Comparison of ENCODE assay signal across 1 cellular context in the genomic region with DNA sequence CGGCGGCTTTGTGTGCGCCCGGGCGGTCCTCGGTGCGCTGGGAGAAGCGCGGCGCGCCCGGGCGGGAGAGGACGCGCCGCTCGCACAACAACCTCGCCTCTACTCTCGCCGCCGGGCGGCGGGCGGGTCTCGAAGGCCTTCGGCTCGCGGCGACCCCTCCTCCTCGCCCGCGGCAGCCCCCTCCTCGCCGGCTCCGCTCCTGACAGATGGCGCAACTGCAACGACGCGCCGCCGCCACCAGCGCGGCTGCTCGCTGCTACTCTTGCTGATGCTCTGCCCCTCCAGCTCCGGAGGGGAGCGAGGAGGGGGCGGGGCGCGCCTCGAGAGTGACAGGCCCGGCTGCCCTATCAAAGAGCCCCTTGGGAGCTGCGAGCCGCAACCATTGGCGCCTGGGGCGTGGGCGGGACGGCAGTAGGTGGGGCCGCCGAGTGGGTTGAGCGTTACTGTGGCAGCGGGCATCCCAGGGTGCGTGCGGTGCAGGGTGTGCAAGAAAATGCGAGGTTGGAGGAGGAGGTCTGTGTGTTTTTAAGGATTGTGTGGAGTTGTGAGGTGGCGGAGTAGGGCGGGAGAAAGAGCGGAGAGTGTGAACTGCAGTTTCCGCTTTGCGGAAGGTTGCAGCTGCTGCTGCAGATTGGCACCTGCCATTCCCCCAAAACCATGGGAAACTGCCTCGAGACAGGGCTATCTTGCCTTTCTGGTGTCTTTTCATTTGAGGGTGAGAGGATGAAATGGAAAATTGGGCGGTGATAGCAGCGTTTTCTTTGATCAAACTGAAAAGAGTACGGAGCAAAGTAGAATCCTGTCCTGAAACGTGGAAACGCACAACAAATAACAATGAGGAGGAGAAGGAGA.
TF ChIP-seq lines count a peak whose summit lies in the region.

A gene (minus strand): TSS at position 275 of the 852 bp plus-strand sequence. CDS start 153,401 bp downstream, outside the sequence.

TF ChIP-seq in HepG2, 621 proteins besides CTCF, POLR2A, EP300 and RAD21 (continued from another document and continues in another):
- TF ChIP-seq, protein P1, sequence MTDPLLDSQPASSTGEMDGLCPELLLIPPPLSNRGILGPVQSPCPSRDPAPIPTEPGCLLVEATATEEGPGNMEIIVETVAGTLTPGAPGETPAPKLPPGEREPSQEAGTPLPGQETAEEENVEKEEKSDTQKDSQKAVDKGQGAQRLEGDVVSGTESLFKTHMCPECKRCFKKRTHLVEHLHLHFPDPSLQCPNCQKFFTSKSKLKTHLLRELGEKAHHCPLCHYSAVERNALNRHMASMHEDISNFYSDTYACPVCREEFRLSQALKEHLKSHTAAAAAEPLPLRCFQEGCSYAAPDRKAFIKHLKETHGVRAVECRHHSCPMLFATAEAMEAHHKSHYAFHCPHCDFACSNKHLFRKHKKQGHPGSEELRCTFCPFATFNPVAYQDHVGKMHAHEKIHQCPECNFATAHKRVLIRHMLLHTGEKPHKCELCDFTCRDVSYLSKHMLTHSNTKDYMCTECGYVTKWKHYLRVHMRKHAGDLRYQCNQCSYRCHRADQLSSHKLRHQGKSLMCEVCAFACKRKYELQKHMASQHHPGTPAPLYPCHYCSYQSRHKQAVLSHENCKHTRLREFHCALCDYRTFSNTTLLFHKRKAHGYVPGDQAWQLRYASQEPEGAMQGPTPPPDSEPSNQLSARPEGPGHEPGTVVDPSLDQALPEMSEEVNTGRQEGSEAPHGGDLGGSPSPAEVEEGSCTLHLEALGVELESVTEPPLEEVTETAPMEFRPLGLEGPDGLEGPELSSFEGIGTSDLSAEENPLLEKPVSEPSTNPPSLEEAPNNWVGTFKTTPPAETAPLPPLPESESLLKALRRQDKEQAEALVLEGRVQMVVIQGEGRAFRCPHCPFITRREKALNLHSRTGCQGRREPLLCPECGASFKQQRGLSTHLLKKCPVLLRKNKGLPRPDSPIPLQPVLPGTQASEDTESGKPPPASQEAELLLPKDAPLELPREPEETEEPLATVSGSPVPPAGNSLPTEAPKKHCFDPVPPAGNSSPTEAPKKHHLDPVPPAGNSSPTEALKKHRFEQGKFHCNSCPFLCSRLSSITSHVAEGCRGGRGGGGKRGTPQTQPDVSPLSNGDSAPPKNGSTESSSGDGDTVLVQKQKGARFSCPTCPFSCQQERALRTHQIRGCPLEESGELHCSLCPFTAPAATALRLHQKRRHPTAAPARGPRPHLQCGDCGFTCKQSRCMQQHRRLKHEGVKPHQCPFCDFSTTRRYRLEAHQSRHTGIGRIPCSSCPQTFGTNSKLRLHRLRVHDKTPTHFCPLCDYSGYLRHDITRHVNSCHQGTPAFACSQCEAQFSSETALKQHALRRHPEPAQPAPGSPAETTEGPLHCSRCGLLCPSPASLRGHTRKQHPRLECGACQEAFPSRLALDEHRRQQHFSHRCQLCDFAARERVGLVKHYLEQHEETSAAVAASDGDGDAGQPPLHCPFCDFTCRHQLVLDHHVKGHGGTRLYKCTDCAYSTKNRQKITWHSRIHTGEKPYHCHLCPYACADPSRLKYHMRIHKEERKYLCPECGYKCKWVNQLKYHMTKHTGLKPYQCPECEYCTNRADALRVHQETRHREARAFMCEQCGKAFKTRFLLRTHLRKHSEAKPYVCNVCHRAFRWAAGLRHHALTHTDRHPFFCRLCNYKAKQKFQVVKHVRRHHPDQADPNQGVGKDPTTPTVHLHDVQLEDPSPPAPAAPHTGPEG (CRISPR knock-in tag; IDR thresholded peaks at IDR 0.05): peak; percentile 78; the same call in 1 of the 2 replicates
- TF ChIP-seq, protein P2, sequence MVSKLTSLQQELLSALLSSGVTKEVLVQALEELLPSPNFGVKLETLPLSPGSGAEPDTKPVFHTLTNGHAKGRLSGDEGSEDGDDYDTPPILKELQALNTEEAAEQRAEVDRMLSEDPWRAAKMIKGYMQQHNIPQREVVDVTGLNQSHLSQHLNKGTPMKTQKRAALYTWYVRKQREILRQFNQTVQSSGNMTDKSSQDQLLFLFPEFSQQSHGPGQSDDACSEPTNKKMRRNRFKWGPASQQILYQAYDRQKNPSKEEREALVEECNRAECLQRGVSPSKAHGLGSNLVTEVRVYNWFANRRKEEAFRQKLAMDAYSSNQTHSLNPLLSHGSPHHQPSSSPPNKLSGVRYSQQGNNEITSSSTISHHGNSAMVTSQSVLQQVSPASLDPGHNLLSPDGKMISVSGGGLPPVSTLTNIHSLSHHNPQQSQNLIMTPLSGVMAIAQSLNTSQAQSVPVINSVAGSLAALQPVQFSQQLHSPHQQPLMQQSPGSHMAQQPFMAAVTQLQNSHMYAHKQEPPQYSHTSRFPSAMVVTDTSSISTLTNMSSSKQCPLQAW (CRISPR knock-in tag; IDR thresholded peaks at IDR 0.05): peak; percentile 79
- TF ChIP-seq, protein P3, sequence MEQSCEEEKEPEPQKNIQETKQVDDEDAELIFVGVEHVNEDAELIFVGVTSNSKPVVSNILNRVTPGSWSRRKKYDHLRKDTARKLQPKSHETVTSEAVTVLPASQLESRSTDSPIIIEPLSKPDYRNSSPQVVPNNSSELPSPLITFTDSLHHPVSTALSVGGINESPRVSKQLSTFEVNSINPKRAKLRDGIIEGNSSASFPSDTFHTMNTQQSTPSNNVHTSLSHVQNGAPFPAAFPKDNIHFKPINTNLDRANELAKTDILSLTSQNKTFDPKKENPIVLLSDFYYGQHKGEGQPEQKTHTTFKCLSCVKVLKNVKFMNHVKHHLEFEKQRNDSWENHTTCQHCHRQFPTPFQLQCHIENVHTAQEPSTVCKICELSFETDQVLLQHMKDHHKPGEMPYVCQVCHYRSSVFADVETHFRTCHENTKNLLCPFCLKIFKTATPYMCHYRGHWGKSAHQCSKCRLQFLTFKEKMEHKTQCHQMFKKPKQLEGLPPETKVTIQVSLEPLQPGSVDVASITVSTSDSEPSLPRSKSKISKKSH (CRISPR knock-in tag; IDR thresholded peaks at IDR 0.05; ENCODE audit: borderline replicate concordance): 0 out of 2 replicates have a peak, but pooled peaks have one; percentile 53
- TF ChIP-seq, protein P4, sequence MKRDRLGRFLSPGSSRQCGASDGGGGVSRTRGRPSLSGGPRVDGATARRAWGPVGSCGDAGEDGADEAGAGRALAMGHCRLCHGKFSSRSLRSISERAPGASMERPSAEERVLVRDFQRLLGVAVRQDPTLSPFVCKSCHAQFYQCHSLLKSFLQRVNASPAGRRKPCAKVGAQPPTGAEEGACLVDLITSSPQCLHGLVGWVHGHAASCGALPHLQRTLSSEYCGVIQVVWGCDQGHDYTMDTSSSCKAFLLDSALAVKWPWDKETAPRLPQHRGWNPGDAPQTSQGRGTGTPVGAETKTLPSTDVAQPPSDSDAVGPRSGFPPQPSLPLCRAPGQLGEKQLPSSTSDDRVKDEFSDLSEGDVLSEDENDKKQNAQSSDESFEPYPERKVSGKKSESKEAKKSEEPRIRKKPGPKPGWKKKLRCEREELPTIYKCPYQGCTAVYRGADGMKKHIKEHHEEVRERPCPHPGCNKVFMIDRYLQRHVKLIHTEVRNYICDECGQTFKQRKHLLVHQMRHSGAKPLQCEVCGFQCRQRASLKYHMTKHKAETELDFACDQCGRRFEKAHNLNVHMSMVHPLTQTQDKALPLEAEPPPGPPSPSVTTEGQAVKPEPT (CRISPR knock-in tag; IDR thresholded peaks at IDR 0.05; ENCODE audit: low read depth): no peak
- TF ChIP-seq, protein P5, sequence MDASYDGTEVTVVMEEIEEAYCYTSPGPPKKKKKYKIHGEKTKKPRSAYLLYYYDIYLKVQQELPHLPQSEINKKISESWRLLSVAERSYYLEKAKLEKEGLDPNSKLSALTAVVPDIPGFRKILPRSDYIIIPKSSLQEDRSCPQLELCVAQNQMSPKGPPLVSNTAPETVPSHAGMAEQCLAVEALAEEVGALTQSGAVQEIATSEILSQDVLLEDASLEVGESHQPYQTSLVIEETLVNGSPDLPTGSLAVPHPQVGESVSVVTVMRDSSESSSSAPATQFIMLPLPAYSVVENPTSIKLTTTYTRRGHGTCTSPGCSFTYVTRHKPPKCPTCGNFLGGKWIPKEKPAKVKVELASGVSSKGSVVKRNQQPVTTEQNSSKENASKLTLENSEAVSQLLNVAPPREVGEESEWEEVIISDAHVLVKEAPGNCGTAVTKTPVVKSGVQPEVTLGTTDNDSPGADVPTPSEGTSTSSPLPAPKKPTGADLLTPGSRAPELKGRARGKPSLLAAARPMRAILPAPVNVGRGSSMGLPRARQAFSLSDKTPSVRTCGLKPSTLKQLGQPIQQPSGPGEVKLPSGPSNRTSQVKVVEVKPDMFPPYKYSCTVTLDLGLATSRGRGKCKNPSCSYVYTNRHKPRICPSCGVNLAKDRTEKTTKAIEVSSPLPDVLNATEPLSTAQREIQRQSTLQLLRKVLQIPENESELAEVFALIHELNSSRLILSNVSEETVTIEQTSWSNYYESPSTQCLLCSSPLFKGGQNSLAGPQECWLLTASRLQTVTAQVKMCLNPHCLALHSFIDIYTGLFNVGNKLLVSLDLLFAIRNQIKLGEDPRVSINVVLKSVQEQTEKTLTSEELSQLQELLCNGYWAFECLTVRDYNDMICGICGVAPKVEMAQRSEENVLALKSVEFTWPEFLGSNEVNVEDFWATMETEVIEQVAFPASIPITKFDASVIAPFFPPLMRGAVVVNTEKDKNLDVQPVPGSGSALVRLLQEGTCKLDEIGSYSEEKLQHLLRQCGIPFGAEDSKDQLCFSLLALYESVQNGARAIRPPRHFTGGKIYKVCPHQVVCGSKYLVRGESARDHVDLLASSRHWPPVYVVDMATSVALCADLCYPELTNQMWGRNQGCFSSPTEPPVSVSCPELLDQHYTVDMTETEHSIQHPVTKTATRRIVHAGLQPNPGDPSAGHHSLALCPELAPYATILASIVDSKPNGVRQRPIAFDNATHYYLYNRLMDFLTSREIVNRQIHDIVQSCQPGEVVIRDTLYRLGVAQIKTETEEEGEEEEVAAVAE (CRISPR knock-in tag; IDR thresholded peaks at IDR 0.05; ENCODE audit: borderline replicate concordance): 0 out of 2 replicates have a peak, but pooled peaks have one; percentile 30
- TF ChIP-seq, protein P6, sequence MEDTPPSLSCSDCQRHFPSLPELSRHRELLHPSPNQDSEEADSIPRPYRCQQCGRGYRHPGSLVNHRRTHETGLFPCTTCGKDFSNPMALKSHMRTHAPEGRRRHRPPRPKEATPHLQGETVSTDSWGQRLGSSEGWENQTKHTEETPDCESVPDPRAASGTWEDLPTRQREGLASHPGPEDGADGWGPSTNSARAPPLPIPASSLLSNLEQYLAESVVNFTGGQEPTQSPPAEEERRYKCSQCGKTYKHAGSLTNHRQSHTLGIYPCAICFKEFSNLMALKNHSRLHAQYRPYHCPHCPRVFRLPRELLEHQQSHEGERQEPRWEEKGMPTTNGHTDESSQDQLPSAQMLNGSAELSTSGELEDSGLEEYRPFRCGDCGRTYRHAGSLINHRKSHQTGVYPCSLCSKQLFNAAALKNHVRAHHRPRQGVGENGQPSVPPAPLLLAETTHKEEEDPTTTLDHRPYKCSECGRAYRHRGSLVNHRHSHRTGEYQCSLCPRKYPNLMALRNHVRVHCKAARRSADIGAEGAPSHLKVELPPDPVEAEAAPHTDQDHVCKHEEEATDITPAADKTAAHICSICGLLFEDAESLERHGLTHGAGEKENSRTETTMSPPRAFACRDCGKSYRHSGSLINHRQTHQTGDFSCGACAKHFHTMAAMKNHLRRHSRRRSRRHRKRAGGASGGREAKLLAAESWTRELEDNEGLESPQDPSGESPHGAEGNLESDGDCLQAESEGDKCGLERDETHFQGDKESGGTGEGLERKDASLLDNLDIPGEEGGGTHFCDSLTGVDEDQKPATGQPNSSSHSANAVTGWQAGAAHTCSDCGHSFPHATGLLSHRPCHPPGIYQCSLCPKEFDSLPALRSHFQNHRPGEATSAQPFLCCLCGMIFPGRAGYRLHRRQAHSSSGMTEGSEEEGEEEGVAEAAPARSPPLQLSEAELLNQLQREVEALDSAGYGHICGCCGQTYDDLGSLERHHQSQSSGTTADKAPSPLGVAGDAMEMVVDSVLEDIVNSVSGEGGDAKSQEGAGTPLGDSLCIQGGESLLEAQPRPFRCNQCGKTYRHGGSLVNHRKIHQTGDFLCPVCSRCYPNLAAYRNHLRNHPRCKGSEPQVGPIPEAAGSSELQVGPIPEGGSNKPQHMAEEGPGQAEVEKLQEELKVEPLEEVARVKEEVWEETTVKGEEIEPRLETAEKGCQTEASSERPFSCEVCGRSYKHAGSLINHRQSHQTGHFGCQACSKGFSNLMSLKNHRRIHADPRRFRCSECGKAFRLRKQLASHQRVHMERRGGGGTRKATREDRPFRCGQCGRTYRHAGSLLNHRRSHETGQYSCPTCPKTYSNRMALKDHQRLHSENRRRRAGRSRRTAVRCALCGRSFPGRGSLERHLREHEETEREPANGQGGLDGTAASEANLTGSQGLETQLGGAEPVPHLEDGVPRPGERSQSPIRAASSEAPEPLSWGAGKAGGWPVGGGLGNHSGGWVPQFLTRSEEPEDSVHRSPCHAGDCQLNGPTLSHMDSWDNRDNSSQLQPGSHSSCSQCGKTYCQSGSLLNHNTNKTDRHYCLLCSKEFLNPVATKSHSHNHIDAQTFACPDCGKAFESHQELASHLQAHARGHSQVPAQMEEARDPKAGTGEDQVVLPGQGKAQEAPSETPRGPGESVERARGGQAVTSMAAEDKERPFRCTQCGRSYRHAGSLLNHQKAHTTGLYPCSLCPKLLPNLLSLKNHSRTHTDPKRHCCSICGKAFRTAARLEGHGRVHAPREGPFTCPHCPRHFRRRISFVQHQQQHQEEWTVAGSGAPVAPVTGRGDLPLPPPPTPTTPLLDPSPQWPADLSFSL (CRISPR knock-in tag; IDR thresholded peaks at IDR 0.05): no peak
- TF ChIP-seq MYC (CRISPR knock-in tag; IDR thresholded peaks at IDR 0.05; ENCODE audit: borderline replicate concordance) (peak; percentile 41; the same call in 1 of the 2 replicates), TAF15 (IDR thresholded peaks at IDR 0.05; ENCODE audit: low read depth, low read length, poor library complexity, severe bottlenecking) (peak; percentile 88), FOXM1 (CRISPR knock-in tag; IDR thresholded peaks at IDR 0.05) (no peak), ZNF329 (CRISPR knock-in tag; IDR thresholded peaks at IDR 0.05; ENCODE audit: low read depth) (peak; percentile 37; the same call in 1 of the 2 replicates), ZNF383 (CRISPR knock-in tag; IDR thresholded peaks at IDR 0.05; ENCODE audit: borderline replicate concordance) (no peak), CBX1 (IDR thresholded peaks at IDR 0.05; ENCODE audit: low read depth) (no peak), ZNF224 (CRISPR knock-in tag; IDR thresholded peaks at IDR 0.05) (no peak), ZSCAN25 (CRISPR knock-in tag; IDR thresholded peaks at IDR 0.05) (peak; percentile 36; the same call in 1 of the 2 replicates)
- TF ChIP-seq, protein P7, sequence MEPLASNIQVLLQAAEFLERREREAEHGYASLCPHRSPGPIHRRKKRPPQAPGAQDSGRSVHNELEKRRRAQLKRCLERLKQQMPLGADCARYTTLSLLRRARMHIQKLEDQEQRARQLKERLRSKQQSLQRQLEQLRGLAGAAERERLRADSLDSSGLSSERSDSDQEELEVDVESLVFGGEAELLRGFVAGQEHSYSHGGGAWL (CRISPR knock-in tag; IDR thresholded peaks at IDR 0.05): 0 out of 2 replicates have a peak, but pooled peaks have one; percentile 20
